ENCODE assay signal across 1 cellular context in the genomic region with DNA sequence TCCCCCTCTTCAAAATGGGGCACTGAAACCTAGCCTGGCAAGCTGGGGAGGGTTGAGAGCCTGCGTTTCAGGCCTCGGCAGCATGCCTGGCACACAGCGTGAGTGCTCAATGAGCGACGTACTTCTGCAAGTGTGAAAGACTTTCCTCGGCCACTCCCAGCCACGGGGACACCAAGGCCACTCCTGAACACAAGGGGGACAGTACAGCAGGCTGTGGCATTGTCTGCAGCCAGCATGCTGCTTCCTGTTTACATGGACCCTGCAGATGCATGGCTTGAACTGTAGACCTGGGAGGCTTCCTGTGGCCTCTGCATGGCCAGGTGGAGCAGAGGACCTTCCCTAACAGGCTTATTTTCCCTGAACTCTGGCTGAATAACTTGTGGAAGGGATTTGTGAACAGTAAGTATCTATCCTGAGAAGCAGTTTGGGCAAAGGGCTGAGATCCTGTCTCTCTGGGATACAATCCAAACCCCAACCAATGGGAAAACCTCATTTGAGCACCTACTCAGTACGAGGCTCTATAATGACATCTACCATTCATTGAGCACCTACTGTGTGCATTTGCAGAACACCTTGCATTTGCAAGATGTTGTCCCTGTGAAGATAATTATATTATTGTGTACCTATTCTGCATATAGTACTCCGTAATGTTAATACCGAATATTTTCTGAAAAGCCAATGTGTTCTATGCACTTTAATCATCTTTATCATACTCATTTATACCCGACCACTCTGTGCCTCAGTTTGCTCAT.
TF ChIP-seq lines count a peak whose summit lies in the region.

No MANE protein-coding gene starts in this region.

TF ChIP-seq in PFSK-1, 5 proteins besides CTCF, POLR2A, EP300 and RAD21 (continued from another document):
- TF ChIP-seq, protein P1, sequence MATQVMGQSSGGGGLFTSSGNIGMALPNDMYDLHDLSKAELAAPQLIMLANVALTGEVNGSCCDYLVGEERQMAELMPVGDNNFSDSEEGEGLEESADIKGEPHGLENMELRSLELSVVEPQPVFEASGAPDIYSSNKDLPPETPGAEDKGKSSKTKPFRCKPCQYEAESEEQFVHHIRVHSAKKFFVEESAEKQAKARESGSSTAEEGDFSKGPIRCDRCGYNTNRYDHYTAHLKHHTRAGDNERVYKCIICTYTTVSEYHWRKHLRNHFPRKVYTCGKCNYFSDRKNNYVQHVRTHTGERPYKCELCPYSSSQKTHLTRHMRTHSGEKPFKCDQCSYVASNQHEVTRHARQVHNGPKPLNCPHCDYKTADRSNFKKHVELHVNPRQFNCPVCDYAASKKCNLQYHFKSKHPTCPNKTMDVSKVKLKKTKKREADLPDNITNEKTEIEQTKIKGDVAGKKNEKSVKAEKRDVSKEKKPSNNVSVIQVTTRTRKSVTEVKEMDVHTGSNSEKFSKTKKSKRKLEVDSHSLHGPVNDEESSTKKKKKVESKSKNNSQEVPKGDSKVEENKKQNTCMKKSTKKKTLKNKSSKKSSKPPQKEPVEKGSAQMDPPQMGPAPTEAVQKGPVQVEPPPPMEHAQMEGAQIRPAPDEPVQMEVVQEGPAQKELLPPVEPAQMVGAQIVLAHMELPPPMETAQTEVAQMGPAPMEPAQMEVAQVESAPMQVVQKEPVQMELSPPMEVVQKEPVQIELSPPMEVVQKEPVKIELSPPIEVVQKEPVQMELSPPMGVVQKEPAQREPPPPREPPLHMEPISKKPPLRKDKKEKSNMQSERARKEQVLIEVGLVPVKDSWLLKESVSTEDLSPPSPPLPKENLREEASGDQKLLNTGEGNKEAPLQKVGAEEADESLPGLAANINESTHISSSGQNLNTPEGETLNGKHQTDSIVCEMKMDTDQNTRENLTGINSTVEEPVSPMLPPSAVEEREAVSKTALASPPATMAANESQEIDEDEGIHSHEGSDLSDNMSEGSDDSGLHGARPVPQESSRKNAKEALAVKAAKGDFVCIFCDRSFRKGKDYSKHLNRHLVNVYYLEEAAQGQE (IDR thresholded peaks at IDR 0.05; ENCODE audit: insufficient read depth in 1 of 2, low read depth in 2 of 2, low read length in 2 of 2) = no peak
